In genomic region chr10:85655394-85655793, GRCh38 we compare ENCODE assay signal across 27 cellular contexts.
A peak's percentile ranks its signal among the peaks of the same experiment; 100 is the strongest.
DNase-seq lines count a peak whose midpoint lies in the region; ATAC-seq and TF ChIP-seq lines count a peak whose summit lies in the region.
"Had no signal": no experiment of that assay in that cellular context is flagged by ENCODE, and none has a peak within 500 bp of the region (broad histone marks: within the 10 kb centered on the region; RNA-seq: fewer than 3 reads in every experiment).

No MANE protein-coding gene starts in this region.

- POLR2A ChIA-PET in Panc1 (lab: Charles Lee) = no interaction called here

- TF ChIP-seq CTCF in Panc1 (IDR thresholded peaks at IDR 0.05) (no peak), brain microvascular endothelial cell (IDR thresholded peaks at IDR 0.05; ENCODE audit: low read depth, low read length, missing control alignments) (no peak)

- DNase-seq in EH (ENCODE audit: low read depth) = peak; percentile 68
- no peak for DNase-seq in Panc1 (ENCODE audit: low read depth, low spot score)
- peak; percentile 22 for DNase-seq in brain microvascular endothelial cell
- peak; percentile 59 for DNase-seq in skeletal muscle cell (ENCODE audit: low read depth)
- no peak for DNase-seq in SIG-M5 treated with dmso at 0.1 percent for 504 hours (lab: John Stamatoyannopoulos, UW; ENCODE audit: unreplicated experiment)
- no peak for DNase-seq in activated gamma-delta T cell (lab: John Stamatoyannopoulos, UW)
- no peak for DNase-seq in stimulated activated naive CD4-positive, alpha-beta T cell treated with Interleukin-2 at 50 U/mL for 16 hours (lab: John Stamatoyannopoulos, UW)
- DNase-seq: AML-193; CD4-positive, alpha-beta T cell; COR-L47; EL; GDM1; H9; Karpas-422; NCI-H1092; NCI-H1436; NCI-H187; NCI-H2171 treated with DMSO at 0.1 percent for 48 hours; NCI-H345; NCI-H510A treated with DMSO at 0.1 percent for 48 hours; NCI-H748 treated with DMSO at 0.1 percent for 48 hours; NK-92 treated with Interleukin-12 subunit alpha and Interleukin-12 subunit beta, amount 100 ng/mL, for 24 hours had no signal

- peak overlapping the region; percentile 48; the same call in 1 of the 2 replicates for H3K27ac ChIP-seq in Panc1 (ENCODE audit: low read length)
- no peak overlapping the region for H3K27ac ChIP-seq in brain microvascular endothelial cell
- H3K27ac ChIP-seq: A549; BLaER1 treated with 17β-estradiol and CSF1 and Interleukin-3, amounts not matched to agents 10 nM and 100 nM; SJSA1 had no signal

- no peaks in the 10 kb centered on the region for H3K36me3 ChIP-seq in Panc1 (ENCODE audit: control insufficient read depth, insufficient read depth, low read length)
- no peaks in the 10 kb centered on the region for H3K36me3 ChIP-seq in brain microvascular endothelial cell (replicated peaks)
- H3K36me3 ChIP-seq: BLaER1 treated with 17β-estradiol and CSF1 and Interleukin-3, amounts not matched to agents 10 nM and 100 nM; SJSA1 had no signal

- H3K9me3 ChIP-seq in Panc1 (ENCODE audit: control insufficient read depth, insufficient read depth, low read depth, low read length) = no peaks in the 10 kb centered on the region
- H3K9me3 ChIP-seq: A549; BLaER1 treated with 17β-estradiol and CSF1 and Interleukin-3, amounts not matched to agents 10 nM and 100 nM; SJSA1 had no signal

- intact Hi-C loops in Panc1 (cut with micrococcal nuclease; ENCODE audit: unreplicated experiment) = no loop called here

- no peaks in the 10 kb centered on the region for H3K27me3 ChIP-seq in Panc1 (ENCODE audit: control insufficient read depth, insufficient read depth, low read length)
- no peaks in the 10 kb centered on the region for H3K27me3 ChIP-seq in brain microvascular endothelial cell (replicated peaks)
- H3K27me3 ChIP-seq: BLaER1 treated with 17β-estradiol and CSF1 and Interleukin-3, amounts not matched to agents 10 nM and 100 nM; SJSA1 had no signal

- CTCF ChIA-PET in Panc1 (lab: Charles Lee) = no interaction called here

- no peaks in the 10 kb centered on the region for H3K4me1 ChIP-seq in Panc1 (ENCODE audit: control insufficient read depth, insufficient read depth, low read length)
- H3K4me1 ChIP-seq: A549; BLaER1 treated with 17β-estradiol and CSF1 and Interleukin-3, amounts not matched to agents 10 nM and 100 nM had no signal

- H3K4me3 ChIP-seq in Panc1 (ENCODE audit: low read depth in 2 of 2, low read length in 2 of 2) (no peak overlapping the region), brain microvascular endothelial cell (ENCODE audit: low read depth, low read length) (no peak overlapping the region), skeletal muscle cell (ENCODE audit: low read depth, low read length) (no peak overlapping the region)
- H3K4me3 ChIP-seq: A549; BLaER1 treated with 17β-estradiol and CSF1 and Interleukin-3, amounts not matched to agents 10 nM and 100 nM; GM12878; GM23338; SJSA1 had no signal

- no TSS peak for BruUV-seq in Panc1 (replicated peaks; lab: Mats Ljungman, UMichigan)

- ATAC-seq in Panc1 = no peak
- ATAC-seq: A549, GM12878, GM23338 had no signal

- in situ Hi-C loops in Panc1 (cut with HindIII; ENCODE audit: low pct_unique_long_range_greater_than_20kb, low sequenced_read_pairs) (no loop called here), brain microvascular endothelial cell (cut with HindIII; ENCODE audit: low pct_ligation_motif_present, low sequenced_read_pairs) (no loop called here)

Comparison
In these comparisons a context has a peak if more than half of its experiments do, and no peak if none do; other contexts are left out.
1. DNase-seq: peak in EH (single experiment), brain microvascular endothelial cell (single experiment) and skeletal muscle cell (single experiment); none in Panc1 (single experiment), SIG-M5 treated with dmso at 0.1 percent for 504 hours (single experiment), activated gamma-delta T cell (single experiment) and stimulated activated naive CD4-positive, alpha-beta T cell treated with Interleukin-2 at 50 U/mL for 16 hours (single experiment).